ENCODE assay signal across 15 cellular contexts in genomic region chr15:73708691-73709090, GRCh38. TPM values are rescaled to one million over a fixed set of nuclear protein-coding genes. Genes with fewer than 3 reads are reported as not detected.
DNase-seq lines count a peak whose midpoint lies in the region; ATAC-seq, FAIRE-seq and TF ChIP-seq lines count a peak whose summit lies in the region.
"Had no signal": no experiment of that assay in that cellular context is flagged by ENCODE, and none has a peak within 500 bp of the region (broad histone marks: within the 10 kb centered on the region; RNA-seq: fewer than 3 reads in every experiment).

No MANE protein-coding gene starts in this region.

- no peak overlapping the region for H3K14ac ChIP-seq in IMR-90 (replicated peaks; ENCODE audit: low read depth, low read length)

- H3K4me3 ChIP-seq in IMR-90 (ENCODE audit: insufficient read depth, low read depth, low read length) (no peak overlapping the region), bronchial epithelial cell (ENCODE audit: low read depth, low read length) (no peak overlapping the region), HAP-1 (no peak overlapping the region), lower leg skin (ENCODE audit: low read depth, poor library complexity, severe bottlenecking) (no peak overlapping the region)
- H3K4me3 ChIP-seq: BLaER1 treated with 17β-estradiol and CSF1 and Interleukin-3, amounts not matched to agents 10 nM and 100 nM; GM23338 had no signal

- H2AK5ac ChIP-seq in IMR-90 (ENCODE audit: low read depth, low read length), result no peak overlapping the region

- no peak overlapping the region for H2AFZ ChIP-seq in IMR-90 (replicated peaks; ENCODE audit: low read length, poor library complexity)
- H2AFZ ChIP-seq: GM23338 had no signal

- H3K27me3 ChIP-seq in IMR-90 (ENCODE audit: control insufficient read depth, insufficient read depth, low read length) (no peaks in the 10 kb centered on the region), bronchial epithelial cell (ENCODE audit: control insufficient read depth, insufficient read depth, low read length) (no peaks in the 10 kb centered on the region), HAP-1 (ENCODE audit: low read depth) (no peaks in the 10 kb centered on the region)
- H3K27me3 ChIP-seq: BLaER1 treated with 17β-estradiol and CSF1 and Interleukin-3, amounts not matched to agents 10 nM and 100 nM had no signal

- no peaks in the 10 kb centered on the region for H3K9me3 Mint-ChIP-seq in neural crest cell
- H3K9me3 Mint-ChIP-seq: CD4-positive, CD25-positive, alpha-beta regulatory T cell; GM23338 had no signal

- H3K36me3 Mint-ChIP-seq in neural crest cell (ENCODE audit: low read depth), result peaks cover 21% of the 10 kb centered on the region
- H3K36me3 Mint-ChIP-seq: CD4-positive, CD25-positive, alpha-beta regulatory T cell had no signal

- H3K9me3 ChIP-seq in IMR-90 (ENCODE audit: control insufficient read depth, insufficient read depth, low read length) (no peaks in the 10 kb centered on the region), HAP-1 (no peaks in the 10 kb centered on the region)
- H3K9me3 ChIP-seq: BLaER1 treated with 17β-estradiol and CSF1 and Interleukin-3, amounts not matched to agents 10 nM and 100 nM had no signal

- peaks cover 22 to 55% of the 10 kb centered on the region in 2 experiments for H3K79me1 ChIP-seq in IMR-90 (ENCODE audit: low read depth in 1 of 2, low read length in 2 of 2)

- WGBS in IMR-90 (ENCODE audit: extremely low coverage in 2 of 2, insufficient read length in 1 of 2), 2 experiments, result 95% methylated on average over 6 of the region's 6 CpGs; no CpG with 5 or more reads in 1 of the 2 experiments
- WGBS in lower leg skin, 2 donors, result 91 to 95% methylated on average over 6 of the region's 6 CpGs

- in situ Hi-C loops in IMR-90 (cut with MboI; ENCODE audit: low sequenced_read_pairs), result loop anchor here (10.0 kb wide), 1 partner anchor 404 kb away; no protein-coding TSS in a partner anchor
- in situ Hi-C loops in HAP-1 (cut with MboI; ENCODE audit: low sequenced_read_pairs), result no loop called here

- H4K8ac ChIP-seq in IMR-90 (ENCODE audit: low read depth in 2 of 2, low read length in 2 of 2), result no peak overlapping the region

- intact Hi-C loops in IMR-90 (cut with micrococcal nuclease), result no loop called here
- intact Hi-C loops in left colon (cut with DNase I, micrococcal nuclease), result no loop called here
- intact Hi-C loops in lower leg skin (cut with DNase I; ENCODE audit: low total_unique reads), result no loop called here

- no peak overlapping the region for H2BK15ac ChIP-seq in IMR-90 (ENCODE audit: low read depth, low read length)

- no peak overlapping the region; the same call in 1 of the 2 replicates for H3K23ac ChIP-seq in IMR-90 (ENCODE audit: low read depth, low read length)

- no peaks in the 10 kb centered on the region for H3K27me3 Mint-ChIP-seq in neural crest cell (ENCODE audit: low read depth)

- no peak overlapping the region for H3K27ac ChIP-seq in IMR-90 (ENCODE audit: insufficient read depth, low read length)
- H3K27ac ChIP-seq: BLaER1 treated with 17β-estradiol and CSF1 and Interleukin-3, amounts not matched to agents 10 nM and 100 nM had no signal

- no peak for TF ChIP-seq RAD21 in IMR-90 (IDR thresholded peaks at IDR 0.05; ENCODE audit: low read length)

- H3K27ac Mint-ChIP-seq in neural crest cell (ENCODE audit: unreplicated experiment), result peak overlapping the region; percentile 3
- H3K27ac Mint-ChIP-seq: GM23338 had no signal

- H3K9me1 ChIP-seq in IMR-90 (ENCODE audit: insufficient read depth, low read length), result peaks cover 5% of the 10 kb centered on the region

- no peak overlapping the region for H4K91ac ChIP-seq in IMR-90 (ENCODE audit: insufficient read depth, low read depth, low read length)

- H2BK5ac ChIP-seq in IMR-90 (ENCODE audit: low read depth, low read length, poor library complexity, severe bottlenecking), result no peak overlapping the region

- BruUV-seq in IMR-90 (replicated peaks; lab: Mats Ljungman, UMichigan), result no TSS peak

- FAIRE-seq in GM12891 (lab: Jason Lieb, UNC) (peak; percentile 72), bronchial epithelial cell (lab: Jason Lieb, UNC) (peak; percentile 68)
- FAIRE-seq: GM18507 had no signal

- dilution Hi-C loops in IMR-90 (cut with HindIII; ENCODE audit: low sequenced_read_pairs, unreplicated experiment), result no loop called here

- TF ChIP-seq POLR2A in GM12891 (IDR thresholded peaks at IDR 0.05; ENCODE audit: low read depth, low read length), result no peak
- no peak for TF ChIP-seq POLR2A in IMR-90 (IDR thresholded peaks at IDR 0.05; ENCODE audit: low read depth, low read length)
- no peak for TF ChIP-seq POLR2A in lower leg skin (IDR thresholded peaks at IDR 0.05)

- no peak for TF ChIP-seq CTCF in IMR-90 (conservative IDR thresholded peaks at IDR 0.05; ENCODE audit: low read depth, low read length)
- no peak for TF ChIP-seq CTCF in bronchial epithelial cell (IDR thresholded peaks at IDR 0.05; ENCODE audit: insufficient read depth, low read length, severe bottlenecking)
- no peak for TF ChIP-seq CTCF in neural crest cell (conservative IDR thresholded peaks at IDR 0.05)
- TF ChIP-seq CTCF in lower leg skin (IDR thresholded peaks at IDR 0.05), result no peak

- H2BK20ac ChIP-seq in IMR-90 (ENCODE audit: low read depth, low read length), result no peak overlapping the region

- peak overlapping the region; percentile 85 for H2AK9ac ChIP-seq in IMR-90 (replicated peaks; ENCODE audit: low read depth, low read length, poor library complexity)

- H3K18ac ChIP-seq in IMR-90 (ENCODE audit: low read depth, low read length), result no peak overlapping the region

- no peak overlapping the region for H3K9ac ChIP-seq in IMR-90 (ENCODE audit: low read depth, low read length)
- H3K9ac ChIP-seq: BLaER1 treated with 17β-estradiol and CSF1 and Interleukin-3, amounts not matched to agents 10 nM and 100 nM had no signal

- H4K5ac ChIP-seq in IMR-90 (ENCODE audit: low read depth, low read length), result no peak overlapping the region

- H3K4me2 ChIP-seq in IMR-90 (ENCODE audit: low read depth, low read length), result no peak overlapping the region
- H3K4me2 ChIP-seq: BLaER1 treated with 17β-estradiol and CSF1 and Interleukin-3, amounts not matched to agents 10 nM and 100 nM; GM23338 had no signal

- no peaks in the 10 kb centered on the region for H3K4me1 ChIP-seq in IMR-90 (ENCODE audit: control insufficient read depth, insufficient read depth, low read length)
- H3K4me1 ChIP-seq in HAP-1, result no peaks in the 10 kb centered on the region

- H4K20me1 ChIP-seq in IMR-90 (ENCODE audit: insufficient read depth, low read length), result peaks cover 34% of the 10 kb centered on the region

- ATAC-seq in IMR-90 (ENCODE audit: low read depth) (no peak), left colon (no peak)
- ATAC-seq: GM23338 had no signal

- H2BK120ac ChIP-seq in IMR-90 (ENCODE audit: low read depth, low read length), result no peak overlapping the region

- no peak overlapping the region for H3K56ac ChIP-seq in IMR-90 (ENCODE audit: extremely low read depth, insufficient read depth, low read length)

- H3K4me1 Mint-ChIP-seq in neural crest cell, result peaks cover 5% of the 10 kb centered on the region
- H3K4me1 Mint-ChIP-seq: GM23338 had no signal

- POLR2A ChIA-PET in IMR-90 (lab: Charles Lee; ENCODE audit: unreplicated experiment), result no interaction called here

- H3K36me3 ChIP-seq in IMR-90 (ENCODE audit: control insufficient read depth, insufficient read depth, low read length), result peaks cover 80% of the 10 kb centered on the region
- H3K36me3 ChIP-seq in bronchial epithelial cell (ENCODE audit: control insufficient read depth, insufficient read depth, low read length), result peaks cover 9% of the 10 kb centered on the region
- H3K36me3 ChIP-seq in HAP-1 (replicated peaks), result peaks cover 78% of the 10 kb centered on the region

- DNase-seq in GM12891 (ENCODE audit: insufficient read length, low spot score) (no peak), IMR-90 (no peak), bronchial epithelial cell (ENCODE audit: low read depth) (no peak), neural crest cell (ENCODE audit: low read depth, low spot score) (no peak), left colon (no peak), HAP-1 (ENCODE audit: low spot score in 2 of 2) (no peak), lower leg skin (ENCODE audit: low spot score in 2 of 2) (no peak)
- DNase-seq: ACHN; CD4-positive, CD25-positive, alpha-beta regulatory T cell; DMS53; GF-D8; HCEC 1CT had no signal

- H3K4ac ChIP-seq in IMR-90 (ENCODE audit: low read depth, low read length), result no peak overlapping the region

- H3K4me3 Mint-ChIP-seq in neural crest cell, result no peak overlapping the region
- H3K4me3 Mint-ChIP-seq: CD4-positive, CD25-positive, alpha-beta regulatory T cell; GM23338 had no signal

- CTCF ChIA-PET in IMR-90 (lab: Yijun Ruan, JAX), result no interaction called here

TF ChIP-seq in GM12891, 5 proteins besides CTCF, POLR2A, EP300 and RAD21 (continues in another document):
- TF ChIP-seq POU2F2 (IDR thresholded peaks at IDR 0.05; ENCODE audit: low read depth, low read length) (no peak), POLR2AphosphoS5 (IDR thresholded peaks at IDR 0.05; ENCODE audit: low read depth, low read length) (no peak), PAX5 (IDR thresholded peaks at IDR 0.05; ENCODE audit: insufficient read depth, low read length, severe bottlenecking) (no peak), TAF1 (IDR thresholded peaks at IDR 0.05; ENCODE audit: low read depth, low read length) (no peak)

TF ChIP-seq in IMR-90, 13 proteins besides CTCF, POLR2A, EP300 and RAD21 (continues in another document):
- no peak for TF ChIP-seq RFX5 (IDR thresholded peaks at IDR 0.05; ENCODE audit: low read depth, low read length)

RNA-seq across cellular contexts. Expression of gene CD276, which starts 24.5 kb away (rescaled TPM):
- polyA plus RNA-seq in GM12891 (2012; ENCODE audit: low read depth, missing spikeins), result 1.2 TPM
- total RNA-seq in IMR-90 (2012; rRNA removed) (30.8 and 37.5 TPM in 2 replicates), bronchial epithelial cell (14.5 and 21.9 TPM in 2 replicates), neural crest cell (184 and 199 TPM in 2 replicates), left colon (10 to 100 TPM; 38.6 to 41.6 TPM), lower leg skin (10 to 100 TPM; 33.4 to 49.9 (median 45.4) TPM)
- polyA plus RNA-seq in IMR-90 (2012; rRNA removed), result 149 and 150 TPM in 2 replicates
- polyA plus RNA-seq in IMR-90 (2012; cell fraction: cytosol; rRNA removed), result 58.7 and 100 TPM in 2 replicates
- 95.5 and 121 TPM in 2 replicates for polyA plus RNA-seq in IMR-90 (2012; cell fraction: nucleus; rRNA removed; ENCODE audit: low replicate concordance)
- total RNA-seq: CD4-positive, CD25-positive, alpha-beta regulatory T cell had no signal
- polyA plus RNA-seq: CD4-positive, CD25-positive, alpha-beta regulatory T cell had no signal

RNA-seq across cellular contexts. Expression of gene INSYN1, which starts 44.5 kb away (rescaled TPM):
- not detected for polyA plus RNA-seq in GM12891 (2012; ENCODE audit: low read depth, missing spikeins)
- total RNA-seq in IMR-90 (2012; rRNA removed) (under 0.01 and 0.18 TPM in 2 replicates), bronchial epithelial cell (under 0.01 and 1.2 TPM in 2 replicates), neural crest cell (9.5 and 9.6 TPM in 2 replicates), left colon (1 to 10 TPM in 1 of 2 donors, under 1 TPM in 1; 0.82 to 1.5 TPM), lower leg skin (10 to 100 TPM; 30.9 to 50.7 (median 34.8) TPM)
- polyA plus RNA-seq in IMR-90 (2012; rRNA removed), result 0.34 and 0.49 TPM in 2 replicates
- 0.34 and 0.42 TPM in 2 replicates for polyA plus RNA-seq in IMR-90 (2012; cell fraction: cytosol; rRNA removed)
- polyA plus RNA-seq in IMR-90 (2012; cell fraction: nucleus; rRNA removed; ENCODE audit: low replicate concordance), result 0.50 and 0.52 TPM in 2 replicates
- total RNA-seq: CD4-positive, CD25-positive, alpha-beta regulatory T cell had no signal
- polyA plus RNA-seq: CD4-positive, CD25-positive, alpha-beta regulatory T cell had no signal
